8 cellular contexts compared by ENCODE assay signal in genomic region chr10:99733366-99733765, GRCh38. TPM values are rescaled to one million over a fixed set of nuclear protein-coding genes. Genes with fewer than 3 reads are reported as not detected.
A peak's percentile ranks its signal among the peaks of the same experiment; 100 is the strongest.
DNase-seq lines count a peak whose midpoint lies in the region; FAIRE-seq and TF ChIP-seq lines count a peak whose summit lies in the region.

No MANE protein-coding gene starts in this region.

- peaks cover 16% of the 10 kb centered on the region for H3K79me2 ChIP-seq in endothelial cell of umbilical vein (ENCODE audit: control insufficient read depth, insufficient read depth, low read length)

- peak overlapping the region; percentile 74 for H3K4me2 ChIP-seq in endothelial cell of umbilical vein (ENCODE audit: insufficient read depth, low read length)

- no peaks in the 10 kb centered on the region for H3K27me3 Mint-ChIP-seq in T-helper 2 cell treated with Interferon-gamma antibody and Interleukin-4, amounts not matched to agents 5 μg/mL and 100 μg/mL, for 36 hours (ENCODE audit: low read depth)

- H3K27me3 ChIP-seq in endothelial cell of umbilical vein (ENCODE audit: control insufficient read depth in 2 of 2, insufficient read depth in 2 of 2, low read length in 2 of 2), result no peaks in the 10 kb centered on the region

- H3K4me3 Mint-ChIP-seq in T-helper 2 cell treated with Interferon-gamma antibody and Interleukin-4, amounts not matched to agents 5 μg/mL and 100 μg/mL, for 36 hours, result peak overlapping the region; percentile 81

- H3K4me1 ChIP-seq in endothelial cell of umbilical vein (ENCODE audit: control insufficient read depth, extremely low read depth, insufficient read depth, low read length), result peaks cover 15% of the 10 kb centered on the region

- no peak overlapping the region for H3K27ac Mint-ChIP-seq in T-helper 2 cell treated with Interferon-gamma antibody and Interleukin-4, amounts not matched to agents 5 μg/mL and 100 μg/mL, for 36 hours

- H3K4me3 ChIP-seq in endothelial cell of umbilical vein (replicated peaks in 1 of 3; ENCODE audit: insufficient read depth in 1 of 3, low read depth in 1 of 3, low read length in 3 of 3) (no peak overlapping the region), skin epidermis (peak overlapping the region in 4 of 7 experiments; percentile 68 to 91 (median 78))

- no peaks in the 10 kb centered on the region for H3K9me3 Mint-ChIP-seq in T-helper 2 cell treated with Interferon-gamma antibody and Interleukin-4, amounts not matched to agents 5 μg/mL and 100 μg/mL, for 36 hours

- peaks cover 37% of the 10 kb centered on the region for H3K36me3 Mint-ChIP-seq in T-helper 2 cell treated with Interferon-gamma antibody and Interleukin-4, amounts not matched to agents 5 μg/mL and 100 μg/mL, for 36 hours (ENCODE audit: low read depth)

- intact Hi-C loops in endothelial cell of umbilical vein (cut with micrococcal nuclease), result loop anchor here (2.0 to 5.0 kb wide), 3 partner anchors 314 to 494 kb away; partner anchors contain the start of genes CHUK and ERLIN1

- H3K4me1 Mint-ChIP-seq in T-helper 2 cell treated with Interferon-gamma antibody and Interleukin-4, amounts not matched to agents 5 μg/mL and 100 μg/mL, for 36 hours (ENCODE audit: low read depth), result peaks cover 28% of the 10 kb centered on the region

- no peaks in the 10 kb centered on the region for H3K9me1 ChIP-seq in endothelial cell of umbilical vein (replicated peaks; ENCODE audit: control insufficient read depth, extremely low read depth, insufficient read depth, low read length)

- H3K27ac ChIP-seq in endothelial cell of umbilical vein (ENCODE audit: insufficient read depth, low read depth, low read length) (no peak overlapping the region), skin epidermis (peak overlapping the region in 2 of 21 experiments; percentile 11 to 94)

- DNase-seq in T-helper 2 cell treated with Interferon-gamma antibody and Interleukin-4, amounts not matched to agents 5 μg/mL and 100 μg/mL, for 36 hours (ENCODE audit: low spot score), result no peak
- DNase-seq in T-helper 2 cell, result no peak
- peak; percentile 55 for DNase-seq in NCI-H510A treated with DMSO at 0.1 percent for 48 hours (lab: John Stamatoyannopoulos, UW)
- DNase-seq in endothelial cell of umbilical vein (ENCODE audit: low read depth, low spot score), result no peak
- no peak for DNase-seq in GM20000 (ENCODE audit: low spot score)
- DNase-seq in UCSD-AML1 (lab: John Stamatoyannopoulos, UW; ENCODE audit: unreplicated experiment), result no peak
- no peak for DNase-seq in NCI-H146 treated with DMSO at 0.1 percent for 48 hours (lab: John Stamatoyannopoulos, UW; ENCODE audit: unreplicated experiment)

- no peak for TF ChIP-seq CTCF in endothelial cell of umbilical vein (IDR thresholded peaks at IDR 0.05; ENCODE audit: extremely low read depth in 1 of 2, insufficient read depth in 1 of 2, low read depth in 1 of 2, low read length in 2 of 2)
- TF ChIP-seq CTCF in GM20000 (IDR thresholded peaks at IDR 0.05; ENCODE audit: extremely low read depth, missing control alignments), result no peak

- CTCF ChIA-PET in endothelial cell of umbilical vein (lab: Charles Lee), result interaction anchor here (0.6 to 4.6 kb wide), 8 partner anchors 19 to 113 kb away, joined by 3 to 49 read pairs (median 3); partner anchors contain the start of gene SLC25A28

- H3K9me3 ChIP-seq in endothelial cell of umbilical vein (replicated peaks; ENCODE audit: control insufficient read depth, insufficient read depth, low read length), result no peaks in the 10 kb centered on the region

- no peaks in the 10 kb centered on the region for H4K20me1 ChIP-seq in endothelial cell of umbilical vein (replicated peaks; ENCODE audit: control insufficient read depth, extremely low read depth, insufficient read depth, low read length)

- H3K9ac ChIP-seq in endothelial cell of umbilical vein (replicated peaks; ENCODE audit: extremely low read depth, insufficient read depth, low read length), result no peak overlapping the region

- no TSS peak for BruUV-seq in endothelial cell of umbilical vein (replicated peaks; lab: Mats Ljungman, UMichigan)

- peaks cover 2% of the 10 kb centered on the region in 2 experiments for H3K36me3 ChIP-seq in endothelial cell of umbilical vein (ENCODE audit: control insufficient read depth in 2 of 2, extremely low read depth in 1 of 2, insufficient read depth in 2 of 2, low read length in 2 of 2)

- H2AFZ ChIP-seq in endothelial cell of umbilical vein (ENCODE audit: low read depth, low read length), result no peak overlapping the region

- no peak for FAIRE-seq in endothelial cell of umbilical vein (lab: Jason Lieb, UNC)

- POLR2A ChIA-PET in endothelial cell of umbilical vein (lab: Charles Lee), result interaction anchor here (1.4 kb wide), 1 partner anchor 48 kb away, joined by 3 read pairs; no protein-coding TSS in a partner anchor

- dilution Hi-C loops in endothelial cell of umbilical vein (cut with MboI; ENCODE audit: extremely low pct_ligation_motif_present, low sequenced_read_pairs), result no loop called here

- no peak for TF ChIP-seq POLR2A in endothelial cell of umbilical vein (IDR thresholded peaks at IDR 0.05; ENCODE audit: low read depth, low read length)

TF ChIP-seq in endothelial cell of umbilical vein, 7 proteins besides CTCF, POLR2A, EP300 and RAD21:
- TF ChIP-seq FOS (IDR thresholded peaks at IDR 0.05; ENCODE audit: borderline replicate concordance, insufficient read depth, low read length) (no peak), POLR2AphosphoS5 (IDR thresholded peaks at IDR 0.05; ENCODE audit: insufficient read depth, low read depth, low read length) (no peak), MYC (IDR thresholded peaks at IDR 0.05; ENCODE audit: low read depth, low read length) (no peak), EZH2 (IDR thresholded peaks at IDR 0.05; ENCODE audit: borderline replicate concordance, low read depth, low read length, severe bottlenecking) (no peak), GATA2 (IDR thresholded peaks at IDR 0.05; ENCODE audit: insufficient read depth, insufficient read length, low read depth, low read length) (no peak), MAX (IDR thresholded peaks at IDR 0.05; ENCODE audit: insufficient read depth, insufficient read length) (no peak), JUN (IDR thresholded peaks at IDR 0.05; ENCODE audit: borderline replicate concordance, insufficient read depth, insufficient read length, low read depth) (no peak)

RNA-seq across cellular contexts. Expression of gene CUTC, which starts 1.3 kb away (rescaled TPM):
- total RNA-seq in endothelial cell of umbilical vein, result 17.7 and 20.4 TPM in 2 replicates
- 14.4 and 23.1 TPM in 2 replicates for polyA plus RNA-seq in endothelial cell of umbilical vein
- polyA plus RNA-seq in endothelial cell of umbilical vein (2011; cell fraction: cytosol; rRNA removed), result 21.8 and 21.9 TPM in 2 replicates
- polyA plus RNA-seq in endothelial cell of umbilical vein (2011; cell fraction: nucleus; rRNA removed), result 18.8 and 27.7 TPM in 2 replicates
- 26.9 and 31.7 TPM in 2 replicates for polyA plus RNA-seq in endothelial cell of umbilical vein (2012)
- polyA minus RNA-seq in endothelial cell of umbilical vein, result 24.7 and 28.3 TPM in 2 replicates
- 9.8 TPM for polyA minus RNA-seq in endothelial cell of umbilical vein (2011; cell fraction: cytosol; rRNA and poly(A)+ RNA removed)
- 9.6 and 14.4 TPM in 2 replicates for polyA minus RNA-seq in endothelial cell of umbilical vein (2011; cell fraction: nucleus; rRNA and poly(A)+ RNA removed)

RNA-seq across cellular contexts. Expression of gene COX15, which starts 1.4 kb away (rescaled TPM):
- 31.7 and 34.6 TPM in 2 replicates for total RNA-seq in endothelial cell of umbilical vein
- 13.7 and 16.6 TPM in 2 replicates for polyA plus RNA-seq in endothelial cell of umbilical vein
- 14.2 and 16.5 TPM in 2 replicates for polyA plus RNA-seq in endothelial cell of umbilical vein (2011; cell fraction: cytosol; rRNA removed)
- 21.0 and 24.1 TPM in 2 replicates for polyA plus RNA-seq in endothelial cell of umbilical vein (2011; cell fraction: nucleus; rRNA removed)
- 30.6 and 31.0 TPM in 2 replicates for polyA plus RNA-seq in endothelial cell of umbilical vein (2012)
- 16.9 and 21.4 TPM in 2 replicates for polyA minus RNA-seq in endothelial cell of umbilical vein
- 22.1 TPM for polyA minus RNA-seq in endothelial cell of umbilical vein (2011; cell fraction: cytosol; rRNA and poly(A)+ RNA removed)
- 6.0 and 11.2 TPM in 2 replicates for polyA minus RNA-seq in endothelial cell of umbilical vein (2011; cell fraction: nucleus; rRNA and poly(A)+ RNA removed)

RNA-seq across cellular contexts. Expression of gene ABCC2, which starts 49.1 kb away (rescaled TPM):
- total RNA-seq in endothelial cell of umbilical vein, result 1.7 and 3.3 TPM in 2 replicates
- polyA plus RNA-seq in endothelial cell of umbilical vein, result 1.5 and 1.6 TPM in 2 replicates
- 0.52 and 0.75 TPM in 2 replicates for polyA plus RNA-seq in endothelial cell of umbilical vein (2011; cell fraction: cytosol; rRNA removed)
- 8.2 and 9.1 TPM in 2 replicates for polyA plus RNA-seq in endothelial cell of umbilical vein (2011; cell fraction: nucleus; rRNA removed)
- 0.38 and 0.52 TPM in 2 replicates for polyA plus RNA-seq in endothelial cell of umbilical vein (2012)
- 3.1 and 9.8 TPM in 2 replicates for polyA minus RNA-seq in endothelial cell of umbilical vein
- 62.5 TPM for polyA minus RNA-seq in endothelial cell of umbilical vein (2011; cell fraction: cytosol; rRNA and poly(A)+ RNA removed)
- polyA minus RNA-seq in endothelial cell of umbilical vein (2011; cell fraction: nucleus; rRNA and poly(A)+ RNA removed), result 5.3 and 6.7 TPM in 2 replicates

Comparison
In these comparisons a context has a peak if more than half of its experiments do, and no peak if none do; other contexts are left out.
1. H3K4me3 ChIP-seq: peak in skin epidermis (4 of 7); none in endothelial cell of umbilical vein (0 of 3).